34 cellular contexts compared by ENCODE assay signal in the genomic region with DNA sequence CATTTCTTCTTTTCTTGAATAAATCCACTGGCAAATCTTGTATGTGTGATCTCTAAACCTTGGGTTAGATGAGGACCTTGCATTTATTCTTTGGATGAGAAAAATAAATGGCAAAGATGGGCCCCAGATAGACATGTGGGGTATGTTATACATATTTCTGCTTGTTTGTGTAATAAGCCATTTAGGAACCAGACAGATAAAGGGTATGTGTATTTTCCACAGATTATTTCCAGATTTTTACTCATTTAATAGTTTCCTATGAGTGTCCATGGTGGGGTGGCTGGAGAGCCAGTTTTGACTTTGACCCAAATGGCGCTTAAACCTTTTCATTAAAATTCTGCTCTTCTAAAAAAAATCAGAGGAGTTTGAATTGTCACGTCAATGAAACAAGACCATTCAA.
"Had no signal": no experiment of that assay in that cellular context is flagged by ENCODE, and none has a peak within 500 bp of the region (broad histone marks: within the 10 kb centered on the region; RNA-seq: fewer than 3 reads in every experiment).

No MANE protein-coding gene starts in this region.

- DNase-seq: Karpas-422, Kasumi-1, MG63, MM.1S, NCI-H1048, NCI-H1092, NCI-H1092 treated with DMSO at 0.1 percent for 48 hours, NCI-H1105, NCI-H1105 treated with DMSO at 0.1 percent for 48 hours, NCI-H1417, NCI-H1417 treated with DMSO at 0.1 percent for 48 hours, NCI-H1436, NCI-H1436 treated with DMSO at 0.1 percent for 48 hours, NCI-H146, NCI-H1694, NCI-H1694 treated with DMSO at 0.1 percent for 48 hours, NCI-H187, NCI-H187 treated with DMSO at 0.1 percent for 48 hours, NCI-H1930, NCI-H2029, NCI-H2029 treated with DMSO at 0.1 percent for 48 hours, NCI-H2081, NCI-H2081 treated with DMSO at 0.1 percent for 48 hours, NCI-H2107, NCI-H2171, NCI-H2171 treated with DMSO at 0.1 percent for 48 hours, NCI-H2227 treated with DMSO at 0.1 percent for 48 hours, NCI-H226, NCI-H345, NCI-H446, NCI-H446 treated with DMSO at 0.1 percent for 48 hours, NCI-H510A, NCI-H510A treated with DMSO at 0.1 percent for 48 hours, NCI-H524 had no signal
